In genomic region chr9:79210541-79211243, GRCh38 we compare ENCODE assay signal across 1 cellular context.
TF ChIP-seq lines count a peak whose summit lies in the region.

No MANE protein-coding gene starts in this region.

TF ChIP-seq in IMR-90, 13 proteins besides CTCF, POLR2A, EP300 and RAD21 (continued from another document):
- no peak for TF ChIP-seq ELK1 (IDR thresholded peaks at IDR 0.05; ENCODE audit: borderline replicate concordance, low read depth, low read length)
- TF ChIP-seq RFX5 (IDR thresholded peaks at IDR 0.05; ENCODE audit: low read depth, low read length), result no peak
- no peak for TF ChIP-seq BHLHE40 (IDR thresholded peaks at IDR 0.05; ENCODE audit: low read depth, low read length)
- TF ChIP-seq MAZ (IDR thresholded peaks at IDR 0.05; ENCODE audit: borderline replicate concordance, low read depth, low read length), result no peak
- no peak for TF ChIP-seq MXI1 (IDR thresholded peaks at IDR 0.05; ENCODE audit: borderline replicate concordance, low read depth, low read length)
- TF ChIP-seq NFE2L2 (IDR thresholded peaks at IDR 0.05; ENCODE audit: low read depth, low read length), result no peak
- TF ChIP-seq RCOR1 (IDR thresholded peaks at IDR 0.05; ENCODE audit: insufficient replicate concordance, low read length), result no peak
- TF ChIP-seq CEBPB (IDR thresholded peaks at IDR 0.05; ENCODE audit: low read depth, low read length), result no peak
- TF ChIP-seq CHD1 (IDR thresholded peaks at IDR 0.05; ENCODE audit: low read depth, low read length), result no peak
TF ChIP-seq in IMR-90: peak in this region for 0.
